ENCODE assay signal across 7 cellular contexts in genomic region chr5:60228676-60229075, GRCh38.
"Had no signal": no experiment of that assay in that cellular context is flagged by ENCODE, and none has a peak within 500 bp of the region (broad histone marks: within the 10 kb centered on the region; RNA-seq: fewer than 3 reads in every experiment).

No MANE protein-coding gene starts in this region.

- DNase-seq: GM23248, GOT3, H7, HFFc6, KBM-7 had no signal

- ATAC-seq: HCT116, HepG2 had no signal
